In genomic region chr9:95317893-95318211, GRCh38 we compare ENCODE assay signal across 8 cellular contexts. TPM values are rescaled to one million over a fixed set of nuclear protein-coding genes. Genes with fewer than 3 reads are reported as not detected.
A peak's percentile ranks its signal among the peaks of the same experiment; 100 is the strongest.
DNase-seq lines count a peak whose midpoint lies in the region; ATAC-seq, FAIRE-seq and TF ChIP-seq lines count a peak whose summit lies in the region.

No MANE protein-coding gene starts in this region.

- H2BK20ac ChIP-seq in H1 (ENCODE audit: low read length) = no peak overlapping the region

- peak overlapping the region; percentile 94 to 99 (median 96) for H3K4me3 Mint-ChIP-seq in CD4-positive, CD25-positive, alpha-beta regulatory T cell
- H3K4me3 Mint-ChIP-seq in neural progenitor cell = peak overlapping the region; percentile 90

- POLR2A ChIA-PET in H1 (lab: Charles Lee; ENCODE audit: partially characterized antibody) = interaction anchor here (1.2 to 2.8 kb wide), 3 partner anchors 18 to 189 kb away, joined by 3 to 6 read pairs (median 3); no protein-coding TSS in a partner anchor

- no peak for TF ChIP-seq CTCF in OCI-LY3 (IDR thresholded peaks at IDR 0.05; ENCODE audit: low read depth, low read length)
- no peak for TF ChIP-seq CTCF in H1 (IDR thresholded peaks at IDR 0.05; ENCODE audit: control extremely low read depth in 1 of 3, insufficient read depth in 1 of 3, low read depth in 1 of 3, low read length in 3 of 3)
- TF ChIP-seq CTCF in neural progenitor cell (IDR thresholded peaks at IDR 0.05) = no peak

- H3K9me3 ChIP-seq in CD4-positive, CD25-positive, alpha-beta regulatory T cell (ENCODE audit: control insufficient read depth in 2 of 2, low read length in 2 of 2) = no peaks in the 10 kb centered on the region
- no peaks in the 10 kb centered on the region for H3K9me3 ChIP-seq in OCI-LY3 (ENCODE audit: insufficient read depth, low read length)
- H3K9me3 ChIP-seq in H1 (ENCODE audit: insufficient read depth in 2 of 2, low read depth in 1 of 2, low read length in 1 of 2) = 0 out of 4 replicates have a peak, but pooled peaks cover 0 to under 1% of the 10 kb centered on the region in 2 experiments
- no peaks in the 10 kb centered on the region for H3K9me3 ChIP-seq in neural progenitor cell (ENCODE audit: low read depth)

- peaks cover 29% of the 10 kb centered on the region for H3F3A ChIP-seq in neural progenitor cell (ENCODE audit: low read depth)

- H2BK5ac ChIP-seq in H1 (ENCODE audit: low read depth, low read length) = no peak overlapping the region; the same call in 1 of the 2 replicates

- no peak overlapping the region for H2BK120ac ChIP-seq in H1 (replicated peaks; ENCODE audit: low read depth, low read length)

- H3K4me1 ChIP-seq in CD4-positive, CD25-positive, alpha-beta regulatory T cell (ENCODE audit: control insufficient read depth, insufficient read depth, low read length, poor library complexity, severe bottlenecking) = peaks cover 12% of the 10 kb centered on the region
- H3K4me1 ChIP-seq in OCI-LY3 (ENCODE audit: low read length) (peaks cover 8% of the 10 kb centered on the region; the same call in 1 of the 2 replicates), H1 (replicated peaks in 1 of 4; ENCODE audit: control insufficient read depth in 3 of 4, insufficient read depth in 4 of 4, low read length in 3 of 4) (peaks cover 0 to 4% (median 2%) of the 10 kb centered on the region in 4 experiments; a peak in 2 of 7 replicates), neural progenitor cell (peaks cover 21% of the 10 kb centered on the region)

- no peak overlapping the region for H3K23ac ChIP-seq in H1 (ENCODE audit: insufficient read length)

- no peak overlapping the region for H2AK5ac ChIP-seq in H1 (ENCODE audit: low read depth, low read length)

- peak overlapping the region; percentile 87 for H3K4me3 ChIP-seq in CD4-positive, CD25-positive, alpha-beta regulatory T cell (ENCODE audit: low read depth, low read length)
- H3K4me3 ChIP-seq in OCI-LY3 (ENCODE audit: low read length) (peak overlapping the region; percentile 93), H1 (ENCODE audit: extremely low read depth in 1 of 4, insufficient read depth in 2 of 4, low read depth in 3 of 4, low read length in 4 of 4) (peak overlapping the region; percentile 76 to 97 (median 80)), neural progenitor cell (peak overlapping the region; percentile 73)

- no peak for TF ChIP-seq POLR2A in H1 (IDR thresholded peaks at IDR 0.05; ENCODE audit: control extremely low read depth in 1 of 2, low read depth in 2 of 2, low read length in 2 of 2)

- H4K91ac ChIP-seq in H1 (replicated peaks; ENCODE audit: insufficient read length, low read length) = peak overlapping the region; percentile 71

- H3K14ac ChIP-seq in H1 (ENCODE audit: insufficient read length) = peak overlapping the region; percentile 73

- peaks cover 19% of the 10 kb centered on the region for H3K79me2 ChIP-seq in OCI-LY3 (ENCODE audit: low read length)
- H3K79me2 ChIP-seq in H1 (ENCODE audit: control insufficient read depth in 1 of 2, insufficient read depth in 2 of 2, low read length in 2 of 2) = peaks cover 0 to 21% of the 10 kb centered on the region in 2 experiments; a peak in 2 of 4 replicates
- peaks cover 36% of the 10 kb centered on the region for H3K79me2 ChIP-seq in neural progenitor cell (ENCODE audit: low read depth)

- no peak for TF ChIP-seq EP300 in H1 (IDR thresholded peaks at IDR 0.05; ENCODE audit: borderline replicate concordance in 1 of 2, low read depth in 2 of 2, low read length in 2 of 2)

- peak overlapping the region; percentile 93 for H3K9ac ChIP-seq in OCI-LY3 (ENCODE audit: low read length)
- H3K9ac ChIP-seq in H1 (replicated peaks in 1 of 4; ENCODE audit: extremely low read depth in 1 of 4, low read depth in 3 of 4, low read length in 3 of 4) = peak overlapping the region; percentile 64 to 96 (median 88)
- peak overlapping the region; percentile 70 for H3K9ac ChIP-seq in neural progenitor cell

- H4K8ac ChIP-seq in H1 (ENCODE audit: extremely low read depth, insufficient read depth, low read length) = peak overlapping the region; percentile 97

- H4K20me1 ChIP-seq in OCI-LY3 (ENCODE audit: insufficient read depth, low read length) = no peaks in the 10 kb centered on the region
- no peaks in the 10 kb centered on the region for H4K20me1 ChIP-seq in H1 (replicated peaks in 1 of 2; ENCODE audit: control insufficient read depth in 1 of 2, insufficient read depth in 2 of 2, low read length in 2 of 2)
- H4K20me1 ChIP-seq in neural progenitor cell (ENCODE audit: low read depth) = no peaks in the 10 kb centered on the region

- no peaks in the 10 kb centered on the region for H3K36me3 ChIP-seq in CD4-positive, CD25-positive, alpha-beta regulatory T cell (ENCODE audit: control insufficient read depth, insufficient read depth, low read length)
- H3K36me3 ChIP-seq in OCI-LY3 (replicated peaks; ENCODE audit: low read depth, low read length) = no peaks in the 10 kb centered on the region
- no peaks in the 10 kb centered on the region for H3K36me3 ChIP-seq in H1 (ENCODE audit: control insufficient read depth in 2 of 4, insufficient read depth in 4 of 4, low read length in 3 of 4)
- no peaks in the 10 kb centered on the region for H3K36me3 ChIP-seq in neural progenitor cell

- H3K4me2 ChIP-seq in OCI-LY3 (ENCODE audit: low read length) (peak overlapping the region; percentile 64), H1 (ENCODE audit: insufficient read depth in 1 of 2, low read depth in 2 of 2, low read length in 2 of 2) (peak overlapping the region; percentile 72 to 74), neural progenitor cell (peak overlapping the region; percentile 87)

- H3K18ac ChIP-seq in H1 (ENCODE audit: extremely low read depth, low read length) = no peak overlapping the region

- no peaks in the 10 kb centered on the region for H3K36me3 Mint-ChIP-seq in CD4-positive, CD25-positive, alpha-beta regulatory T cell
- H3K36me3 Mint-ChIP-seq in neural progenitor cell = peaks cover 2% of the 10 kb centered on the region

- WGBS in H1 (ENCODE audit: extremely low coverage in 1 of 2, insufficient coverage in 1 of 2, insufficient read length in 1 of 2, insufficient replicate concordance in 2 of 2, low coverage in 1 of 2, low lambda C conversion rate in 2 of 2, missing lambda C conversion rate in 1 of 2), 2 experiments = 14% methylated on average over 10 of the region's 10 CpGs; no CpG with 5 or more reads in 1 of the 2 experiments

- H2AFZ ChIP-seq in OCI-LY3 (ENCODE audit: low read depth, low read length) (peak overlapping the region; percentile 81; the same call in 1 of the 2 replicates), H1 (ENCODE audit: low read length) (no peak overlapping the region), neural progenitor cell (replicated peaks) (peak overlapping the region; percentile 98)

- no peak for DNase-seq in CD4-positive, CD25-positive, alpha-beta regulatory T cell
- DNase-seq in H1 (ENCODE audit: low read depth in 1 of 2, low spot score in 2 of 2) (no peak), neural progenitor cell (ENCODE audit: low spot score) (no peak), NCI-H82 (lab: John Stamatoyannopoulos, UW) (no peak)
- DNase-seq in stimulated activated CD4-positive, alpha-beta T cell treated with anti-CD3 and anti-CD28 coated beads, Interleukin-2, amount 100 ng/mL, for 24 hours = no peak
- no peak for DNase-seq in activated CD4-positive, CD25-positive, alpha-beta regulatory T cell treated with anti-CD3 and anti-CD28 coated beads, Interleukin-2, amount 50 U/mL, for 72 hours

- H3K27me3 ChIP-seq in CD4-positive, CD25-positive, alpha-beta regulatory T cell (ENCODE audit: control insufficient read depth, insufficient read depth, low read length) = no peaks in the 10 kb centered on the region
- H3K27me3 ChIP-seq in OCI-LY3 (ENCODE audit: low read depth, low read length) (no peaks in the 10 kb centered on the region), H1 (replicated peaks in 1 of 4; ENCODE audit: control insufficient read depth in 3 of 4, extremely low read depth in 1 of 4, insufficient read depth in 3 of 4, low read length in 3 of 4) (no peaks in the 10 kb centered on the region), neural progenitor cell (no peaks in the 10 kb centered on the region)

- H3K23me2 ChIP-seq in H1 (ENCODE audit: low read depth, low read length) = no peaks in the 10 kb centered on the region; the same call in 1 of the 2 replicates

- peaks cover 0 to under 1% (median 0%) of the 10 kb centered on the region in 7 donors for H3K9me3 Mint-ChIP-seq in CD4-positive, CD25-positive, alpha-beta regulatory T cell
- H3K9me3 Mint-ChIP-seq in neural progenitor cell = peaks cover 5% of the 10 kb centered on the region

- no peak overlapping the region for H3K56ac ChIP-seq in H1 (replicated peaks; ENCODE audit: insufficient read length, low read depth, low read length)

- ATAC-seq in CD4-positive, CD25-positive, alpha-beta regulatory T cell (ENCODE audit: low read depth in 2 of 2) = no peak
- ATAC-seq in GM19328 (IDR thresholded peaks at IDR 0.05; ENCODE audit: unreplicated experiment) = no peak

- H3K27me3 Mint-ChIP-seq in CD4-positive, CD25-positive, alpha-beta regulatory T cell = peaks cover 7% of the 10 kb centered on the region
- peaks cover 2% of the 10 kb centered on the region for H3K27me3 Mint-ChIP-seq in neural progenitor cell (ENCODE audit: insufficient read depth, low read depth)

- peaks cover 0 to 27% (median 17%) of the 10 kb centered on the region in 4 donors for H3K4me1 Mint-ChIP-seq in CD4-positive, CD25-positive, alpha-beta regulatory T cell
- H3K4me1 Mint-ChIP-seq in neural progenitor cell = peaks cover 32% of the 10 kb centered on the region

- H3K27ac ChIP-seq in CD4-positive, CD25-positive, alpha-beta regulatory T cell (ENCODE audit: insufficient read depth, low read length, poor library complexity, severe bottlenecking) = peak overlapping the region; percentile 77
- H3K27ac ChIP-seq in OCI-LY3 (ENCODE audit: low read length) (peak overlapping the region; percentile 80), H1 (ENCODE audit: low read depth, low read length) (peak overlapping the region; percentile 96), neural progenitor cell (peak overlapping the region; percentile 99)

- H4K5ac ChIP-seq in H1 (ENCODE audit: insufficient read length, low read depth, low read length) = peak overlapping the region; percentile 92

- no peak overlapping the region for H3K4ac ChIP-seq in H1 (replicated peaks; ENCODE audit: insufficient read length, low read depth, low read length)

- H3K79me1 ChIP-seq in H1 (ENCODE audit: low read depth, low read length) = peaks cover under 1% of the 10 kb centered on the region; the same call in 1 of the 2 replicates

- H2BK12ac ChIP-seq in H1 (ENCODE audit: low read depth, low read length) = no peak overlapping the region

- FAIRE-seq in H1 (lab: Jason Lieb, UNC) = no peak

- CTCF ChIA-PET in H1 (lab: Charles Lee; ENCODE audit: partially characterized antibody) = interaction anchor here (0.5 to 2.9 kb wide), 2 partner anchors 18 to 416 kb away, joined by 3 to 19 read pairs; no protein-coding TSS in a partner anchor

- no peak for TF ChIP-seq RAD21 in H1 (IDR thresholded peaks at IDR 0.05 in 1 of 2, conservative IDR thresholded peaks at IDR 0.05 in 1 of 2; ENCODE audit: low read depth in 2 of 2, low read length in 2 of 2)

- H2BK15ac ChIP-seq in H1 (ENCODE audit: low read length) = no peak overlapping the region

- peak overlapping the region; percentile 78 to 89 (median 84) for H3K27ac Mint-ChIP-seq in CD4-positive, CD25-positive, alpha-beta regulatory T cell
- H3K27ac Mint-ChIP-seq in neural progenitor cell = peak overlapping the region; percentile 79

RNA-seq across cellular contexts. Expression of gene FANCC, which starts 0.3 kb away (rescaled TPM):
- 7.5 TPM for total RNA-seq in CD4-positive, CD25-positive, alpha-beta regulatory T cell
- polyA plus RNA-seq in CD4-positive, CD25-positive, alpha-beta regulatory T cell = 1 to 10 TPM; 2.8 to 6.1 (median 4.8) TPM
- 15.2 and 15.4 TPM in 2 replicates for total RNA-seq in H1 (2021; fragmentation: NEBNext Ultra II Directional; extraction: Animal tissue kit (Norgen Biotek cat#: 25700))
- polyA plus RNA-seq in H1 (2011; rRNA removed) = 7.6 and 7.8 TPM in 2 replicates
- polyA plus RNA-seq in H1 (2011; cell fraction: cytosol; rRNA removed) = 8.4 TPM
- 7.9 TPM for polyA plus RNA-seq in H1 (2011; cell fraction: nucleus; rRNA removed)
- polyA plus RNA-seq in H1 (2012, experiment 1 of 2) = 8.3 to 9.8 TPM (median 9.0 TPM) in 4 replicates
- 4.8 TPM for polyA plus RNA-seq in H1 (2012, experiment 2 of 2)
- 6.6 TPM for polyA plus RNA-seq in H1 (2013, experiment 1 of 2)
- polyA plus RNA-seq in H1 (2013, experiment 2 of 2) = 6.8 TPM
- 16.4 and 23.2 TPM in 2 replicates for polyA minus RNA-seq in H1 (2011; rRNA and poly(A)+ RNA removed)
- 10.3 TPM for polyA minus RNA-seq in H1 (2011; cell fraction: cytosol; rRNA and poly(A)+ RNA removed)
- 25.0 TPM for polyA minus RNA-seq in H1 (2011; cell fraction: nucleus; rRNA and poly(A)+ RNA removed)
- total RNA-seq in neural progenitor cell (ENCODE audit: low replicate concordance) = 27.0 and 49.6 TPM in 2 replicates
